In the genomic region with DNA sequence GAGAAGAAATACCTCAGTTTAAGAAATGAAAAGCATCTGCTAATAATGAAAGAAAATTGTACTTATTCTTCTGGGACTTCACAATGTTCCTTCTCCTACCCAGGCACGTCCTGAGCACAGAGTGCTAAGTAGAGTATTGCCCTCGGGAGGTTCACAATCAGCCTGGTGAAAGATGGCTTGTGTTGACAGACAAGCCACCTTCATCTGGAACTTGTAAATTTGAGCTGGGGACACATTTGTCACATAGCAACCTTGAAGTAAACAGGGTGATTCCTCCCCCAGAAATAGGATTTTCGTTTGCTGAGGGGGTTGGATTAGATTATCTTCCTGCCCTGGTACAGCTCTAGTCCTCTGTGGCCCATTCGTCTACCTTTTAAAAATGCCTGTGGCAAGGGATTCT, we compare ENCODE assay signal across 20 cellular contexts. TPM values are rescaled to one million over a fixed set of nuclear protein-coding genes. Genes with fewer than 3 reads are reported as not detected.
"Had no signal": no experiment of that assay in that cellular context is flagged by ENCODE, and none has a peak within 500 bp of the region (broad histone marks: within the 10 kb centered on the region; RNA-seq: fewer than 3 reads in every experiment).

No MANE protein-coding gene starts in this region.

- H3K9ac ChIP-seq: SK-N-SH had no signal

- H3K4me2 ChIP-seq: SK-N-SH had no signal

- DNase-seq: KBM-7, MV-4-11, NCI-H1048, NCI-H1105, NCI-H1417, NCI-H1436 treated with DMSO at 0.1 percent for 48 hours, NCI-H1694, NCI-H187 treated with DMSO at 0.1 percent for 48 hours, NCI-H2029 treated with DMSO at 0.1 percent for 48 hours, NCI-H226, NCI-H446, NCI-H510A, NCI-H526, RPMI8226, SHP77, SK-N-SH, SW 1271 had no signal

- H3K9me3 ChIP-seq: SK-N-SH had no signal

RNA-seq across cellular contexts. Expression of gene MYH2, which starts 34.4 kb away (rescaled TPM):
- total RNA-seq: HT-29, MCF 10A, SK-MEL-5 had no signal
